ENCODE assay signal across 8 cellular contexts in genomic region chr16:88815901-88816589, GRCh38. TPM values are rescaled to one million over a fixed set of nuclear protein-coding genes. Genes with fewer than 3 reads are reported as not detected.
DNase-seq lines count a peak whose midpoint lies in the region; ATAC-seq and TF ChIP-seq lines count a peak whose summit lies in the region.

No MANE protein-coding gene starts in this region.

- H3K27ac ChIP-seq in foreskin keratinocyte = no peak overlapping the region

- TF ChIP-seq CTCF in foreskin keratinocyte (conservative IDR thresholded peaks at IDR 0.05) = peak; percentile 89

- peak; percentile 32 for ATAC-seq in foreskin keratinocyte

- no peaks in the 10 kb centered on the region for H3K4me1 ChIP-seq in foreskin keratinocyte

- H3K27me3 ChIP-seq in foreskin keratinocyte = no peaks in the 10 kb centered on the region

- DNase-seq in NCI-H510A treated with DMSO at 0.1 percent for 48 hours (lab: John Stamatoyannopoulos, UW) (peak; percentile 7), NCI-H510A (lab: John Stamatoyannopoulos, UW) (no peak), NCI-H1694 treated with DMSO at 0.1 percent for 48 hours (lab: John Stamatoyannopoulos, UW) (peak; percentile 39), activated T-cell treated with anti-CD3 and anti-CD28 coated beads for 24 hours (ENCODE audit: low read depth) (peak; percentile 54), foreskin keratinocyte (no peak), dedifferentiated amniotic fluid mesenchymal stem cell (ENCODE audit: extremely low spot score) (no peak), midbrain (lab: John Stamatoyannopoulos, UW) (no peak)
- DNase-seq in stimulated activated CD4-positive, alpha-beta T cell treated with anti-CD3 and anti-CD28 coated beads, Interleukin-2, amount 100 ng/mL, for 48 hours = peak; percentile 56 to 59

RNA-seq across cellular contexts. Expression of gene APRT, which starts 4.3 kb away (rescaled TPM):
- 174 and 188 TPM in 2 replicates for total RNA-seq in foreskin keratinocyte
- 312 and 330 TPM in 2 replicates for polyA plus RNA-seq in foreskin keratinocyte

RNA-seq across cellular contexts. Expression of gene CDT1, which starts 12.5 kb away (rescaled TPM):
- 24.1 and 26.3 TPM in 2 replicates for total RNA-seq in foreskin keratinocyte
- 27.5 and 27.9 TPM in 2 replicates for polyA plus RNA-seq in foreskin keratinocyte

RNA-seq across cellular contexts. Expression of gene PIEZO1, which starts 31.0 kb away (rescaled TPM):
- 184 and 213 TPM in 2 replicates for total RNA-seq in foreskin keratinocyte
- polyA plus RNA-seq in foreskin keratinocyte = 190 and 238 TPM in 2 replicates

RNA-seq across cellular contexts. Expression of gene GALNS, which starts 40.7 kb away (rescaled TPM):
- total RNA-seq in foreskin keratinocyte = 15.9 and 16.7 TPM in 2 replicates
- polyA plus RNA-seq in foreskin keratinocyte = 15.5 and 18.0 TPM in 2 replicates

RNA-seq across cellular contexts. Expression of gene TRAPPC2L, which starts 40.9 kb away (rescaled TPM):
- 61.8 and 62.2 TPM in 2 replicates for total RNA-seq in foreskin keratinocyte
- polyA plus RNA-seq in foreskin keratinocyte = 105 and 118 TPM in 2 replicates

Comparison
In these comparisons a context has a peak if more than half of its experiments do, and no peak if none do; other contexts are left out.
1. DNase-seq: peak in NCI-H510A treated with DMSO at 0.1 percent for 48 hours (single experiment), NCI-H1694 treated with DMSO at 0.1 percent for 48 hours (single experiment), activated T-cell treated with anti-CD3 and anti-CD28 coated beads for 24 hours (single experiment) and stimulated activated CD4-positive, alpha-beta T cell treated with anti-CD3 and anti-CD28 coated beads, Interleukin-2, amount 100 ng/mL, for 48 hours (2 of 2); none in NCI-H510A (single experiment), foreskin keratinocyte (0 of 2), dedifferentiated amniotic fluid mesenchymal stem cell (single experiment) and midbrain (single experiment).